In the genomic region with DNA sequence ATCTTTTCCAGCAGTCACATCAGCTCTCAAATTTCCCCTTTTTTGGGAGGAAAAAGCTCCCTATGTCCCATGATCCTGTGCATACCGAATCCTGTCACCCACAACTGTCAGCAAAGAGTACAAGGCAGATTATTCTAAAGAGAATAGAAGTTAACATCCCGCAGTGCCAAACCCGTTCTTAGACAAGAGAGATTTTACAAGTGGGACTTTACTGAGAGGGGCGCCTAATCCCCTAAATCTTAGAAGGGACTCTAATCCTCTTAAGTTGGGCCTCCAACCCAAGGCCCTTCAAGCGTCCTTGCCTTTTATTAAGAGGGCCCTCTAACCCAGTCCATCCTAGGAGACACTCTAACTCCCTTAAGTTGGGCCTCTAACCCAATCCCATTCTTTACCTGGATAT, we compare ENCODE assay signal across 25 cellular contexts.
DNase-seq lines count a peak whose midpoint lies in the region; ATAC-seq, FAIRE-seq and TF ChIP-seq lines count a peak whose summit lies in the region.
"Had no signal": no experiment of that assay in that cellular context is flagged by ENCODE, and none has a peak within 500 bp of the region (broad histone marks: within the 10 kb centered on the region; RNA-seq: fewer than 3 reads in every experiment).

No MANE protein-coding gene starts in this region.

- TF ChIP-seq EP300 in HepG2 (IDR thresholded peaks at IDR 0.05; ENCODE audit: low read depth in 2 of 2, low read length in 2 of 2) (no peak), HepG2 (CRISPR knock-in tag; IDR thresholded peaks at IDR 0.05; ENCODE audit: borderline replicate concordance) (no peak)

- FAIRE-seq in HepG2 (lab: Jason Lieb, UNC), result no peak
- FAIRE-seq: A549, GM12891, GM18507, H1 had no signal

- ATAC-seq in HepG2, result no peak
- ATAC-seq: A549, HCT116 had no signal

- H3K36me3 ChIP-seq in neural progenitor cell (no peaks in the 10 kb centered on the region), HepG2 (replicated peaks in 1 of 2; ENCODE audit: control insufficient read depth in 1 of 2, insufficient read depth in 2 of 2, low read length in 2 of 2) (no peaks in the 10 kb centered on the region)
- H3K36me3 ChIP-seq: BE2C; BLaER1 treated with 17β-estradiol and CSF1 and Interleukin-3, amounts not matched to agents 10 nM and 100 nM had no signal

- peaks cover 11% of the 10 kb centered on the region for H3K4me1 ChIP-seq in neural progenitor cell
- no peaks in the 10 kb centered on the region for H3K4me1 ChIP-seq in HepG2 (ENCODE audit: insufficient read depth, low read length)
- H3K4me1 ChIP-seq: A549; BE2C; BLaER1 treated with 17β-estradiol and CSF1 and Interleukin-3, amounts not matched to agents 10 nM and 100 nM had no signal

- H3K4me1 Mint-ChIP-seq in neural progenitor cell, result peaks cover 13% of the 10 kb centered on the region
- H3K4me1 Mint-ChIP-seq: CD14-positive monocyte; CD8-positive, alpha-beta memory T cell had no signal

- H3K27ac ChIP-seq in neural progenitor cell (peak overlapping the region; percentile 51), HepG2 (ENCODE audit: extremely low read length, insufficient read depth, low read length) (no peak overlapping the region)
- H3K27ac ChIP-seq: A549; BLaER1 treated with 17β-estradiol and CSF1 and Interleukin-3, amounts not matched to agents 10 nM and 100 nM; GM23248 had no signal

- DNase-seq in NCI-H524 (lab: John Stamatoyannopoulos, UW), result peak; percentile 78 to 88
- DNase-seq in NCI-H82 treated with DMSO at 0.1 percent for 48 hours (lab: John Stamatoyannopoulos, UW; ENCODE audit: unreplicated experiment), result peak; percentile 76
- DNase-seq in neural progenitor cell (ENCODE audit: low spot score), result peak; percentile 75
- no peak for DNase-seq in hypothalamus (lab: John Stamatoyannopoulos, UW)
- DNase-seq in HepG2 (ENCODE audit: low spot score), result no peak
- no peak for DNase-seq in NCI-H1105 treated with DMSO at 0.1 percent for 48 hours (lab: John Stamatoyannopoulos, UW)
- DNase-seq: 8988T; ACHN; AML-193; BE2C; Calu3; CD4-positive, alpha-beta T cell; CD8-positive, alpha-beta memory T cell; DMS53; DMS79 treated with DMSO at 0.1 percent for 48 hours; GF-D8; GM23248; H7 had no signal

- no peak overlapping the region for H3K4me2 ChIP-seq in neural progenitor cell
- H3K4me2 ChIP-seq in HepG2 (ENCODE audit: low read depth, low read length), result no peak overlapping the region
- H3K4me2 ChIP-seq: A549; BLaER1 treated with 17β-estradiol and CSF1 and Interleukin-3, amounts not matched to agents 10 nM and 100 nM had no signal

- no peaks in the 10 kb centered on the region for H3K9me3 ChIP-seq in neural progenitor cell (ENCODE audit: low read depth)
- H3K9me3 ChIP-seq in HepG2 (ENCODE audit: low read length), result no peaks in the 10 kb centered on the region
- H3K9me3 ChIP-seq: A549; BE2C; BLaER1 treated with 17β-estradiol and CSF1 and Interleukin-3, amounts not matched to agents 10 nM and 100 nM had no signal

- peaks cover 14% of the 10 kb centered on the region for H3F3A ChIP-seq in neural progenitor cell (ENCODE audit: low read depth)

- no peaks in the 10 kb centered on the region for H3K79me2 ChIP-seq in neural progenitor cell (ENCODE audit: low read depth)
- H3K79me2 ChIP-seq in HepG2 (ENCODE audit: insufficient read depth, low read length), result no peaks in the 10 kb centered on the region

- CTCF ChIA-PET in HepG2 (lab: Yijun Ruan, JAX; ENCODE audit: low intra/inter-chr PET ratio, low total read pairs), result no interaction called here

- BruUV-seq in HepG2 (replicated peaks; lab: Mats Ljungman, UMichigan), result no TSS peak

- H3K36me3 Mint-ChIP-seq in neural progenitor cell, result no peaks in the 10 kb centered on the region
- H3K36me3 Mint-ChIP-seq: CD14-positive monocyte; CD8-positive, alpha-beta memory T cell had no signal

- intact Hi-C loops in HepG2 (cut with micrococcal nuclease; ENCODE audit: unreplicated experiment), result no loop called here

- H3K27me3 ChIP-seq in neural progenitor cell, result no peaks in the 10 kb centered on the region
- no peaks in the 10 kb centered on the region for H3K27me3 ChIP-seq in HepG2 (ENCODE audit: control insufficient read depth in 1 of 2, insufficient read depth in 2 of 2, low read length in 2 of 2)
- H3K27me3 ChIP-seq: BE2C had no signal

- TF ChIP-seq POLR2A in HepG2 (IDR thresholded peaks at IDR 0.05; ENCODE audit: insufficient read depth in 1 of 2, low read depth in 2 of 2, low read length in 2 of 2), result no peak

- H3K9me3 Mint-ChIP-seq in neural progenitor cell, result no peaks in the 10 kb centered on the region
- H3K9me3 Mint-ChIP-seq: CD4-positive, alpha-beta T cell had no signal

- WGBS in HepG2 (ENCODE audit: low lambda C conversion rate), result 46% methylated on average over 5 of the region's 5 CpGs

- TF ChIP-seq RAD21 in HepG2 (CRISPR knock-in tag; IDR thresholded peaks at IDR 0.05), result no peak

- no peak overlapping the region for H3K4me3 Mint-ChIP-seq in neural progenitor cell
- H3K4me3 Mint-ChIP-seq: CD14-positive monocyte; CD4-positive, alpha-beta T cell; CD8-positive, alpha-beta memory T cell had no signal

- peak overlapping the region; percentile 54 for H3K27ac Mint-ChIP-seq in neural progenitor cell
- H3K27ac Mint-ChIP-seq: CD14-positive monocyte; CD4-positive, alpha-beta T cell; CD8-positive, alpha-beta memory T cell had no signal

- no peaks in the 10 kb centered on the region for H4K20me1 ChIP-seq in neural progenitor cell (ENCODE audit: low read depth)
- H4K20me1 ChIP-seq in HepG2 (ENCODE audit: insufficient read depth, low read length), result no peaks in the 10 kb centered on the region

- H3K9ac ChIP-seq in neural progenitor cell, result no peak overlapping the region
- no peak overlapping the region for H3K9ac ChIP-seq in HepG2 (ENCODE audit: insufficient read depth, low read depth, low read length)
- H3K9ac ChIP-seq: BLaER1 treated with 17β-estradiol and CSF1 and Interleukin-3, amounts not matched to agents 10 nM and 100 nM; GM23248 had no signal

- H3K4me3 ChIP-seq in neural progenitor cell (no peak overlapping the region), HepG2 (replicated peaks in 1 of 3; ENCODE audit: insufficient read depth in 1 of 3, low read depth in 2 of 3, low read length in 3 of 3) (no peak overlapping the region)
- H3K4me3 ChIP-seq: A549; BLaER1 treated with 17β-estradiol and CSF1 and Interleukin-3, amounts not matched to agents 10 nM and 100 nM; GM23248 had no signal

- TF ChIP-seq CTCF in neural progenitor cell (IDR thresholded peaks at IDR 0.05) (no peak), HepG2 (CRISPR knock-in tag; IDR thresholded peaks at IDR 0.05) (no peak)

- in situ Hi-C loops in HepG2 (cut with HindIII; ENCODE audit: extremely low pct_ligation_motif_present, low pct_unique_long_range_greater_than_20kb), result no loop called here

- no peaks in the 10 kb centered on the region for H3K27me3 Mint-ChIP-seq in neural progenitor cell (ENCODE audit: insufficient read depth, low read depth)
- H3K27me3 Mint-ChIP-seq: CD4-positive, alpha-beta T cell; CD8-positive, alpha-beta memory T cell had no signal

- H2AFZ ChIP-seq in neural progenitor cell (replicated peaks), result no peak overlapping the region
- no peak overlapping the region for H2AFZ ChIP-seq in HepG2 (ENCODE audit: low read length)
- H2AFZ ChIP-seq: GM23248 had no signal

- POLR2A ChIA-PET in HepG2 (lab: Yijun Ruan, JAX), result no interaction called here

TF ChIP-seq in HepG2, 621 proteins besides CTCF, POLR2A, EP300 and RAD21 (continues in another document):
- TF ChIP-seq, protein P1, sequence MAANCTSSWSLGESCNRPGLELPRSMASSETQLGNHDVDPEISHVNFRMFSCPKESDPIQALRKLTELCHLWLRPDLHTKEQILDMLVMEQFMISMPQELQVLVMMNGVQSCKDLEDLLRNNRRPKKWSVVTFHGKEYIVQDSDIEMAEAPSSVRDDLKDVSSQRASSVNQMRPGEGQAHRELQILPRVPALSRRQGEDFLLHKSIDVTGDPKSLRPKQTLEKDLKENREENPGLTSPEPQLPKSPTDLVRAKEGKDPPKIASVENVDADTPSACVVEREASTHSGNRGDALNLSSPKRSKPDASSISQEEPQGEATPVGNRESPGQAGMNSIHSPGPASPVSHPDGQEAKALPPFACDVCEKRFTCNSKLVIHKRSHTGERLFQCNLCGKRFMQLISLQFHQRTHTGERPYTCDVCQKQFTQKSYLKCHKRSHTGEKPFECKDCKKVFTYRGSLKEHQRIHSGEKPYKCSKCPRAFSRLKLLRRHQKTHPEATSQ (CRISPR knock-in tag; IDR thresholded peaks at IDR 0.05; ENCODE audit: borderline replicate concordance), result no peak
- TF ChIP-seq ZNF430 (CRISPR knock-in tag; IDR thresholded peaks at IDR 0.05) (no peak), GABPB1 (CRISPR knock-in tag; IDR thresholded peaks at IDR 0.05) (no peak), ZMYM2 (CRISPR knock-in tag; IDR thresholded peaks at IDR 0.05) (no peak), MEIS2 (CRISPR knock-in tag; IDR thresholded peaks at IDR 0.05) (no peak), EED (CRISPR knock-in tag; IDR thresholded peaks at IDR 0.05) (no peak)
- TF ChIP-seq, protein P2, sequence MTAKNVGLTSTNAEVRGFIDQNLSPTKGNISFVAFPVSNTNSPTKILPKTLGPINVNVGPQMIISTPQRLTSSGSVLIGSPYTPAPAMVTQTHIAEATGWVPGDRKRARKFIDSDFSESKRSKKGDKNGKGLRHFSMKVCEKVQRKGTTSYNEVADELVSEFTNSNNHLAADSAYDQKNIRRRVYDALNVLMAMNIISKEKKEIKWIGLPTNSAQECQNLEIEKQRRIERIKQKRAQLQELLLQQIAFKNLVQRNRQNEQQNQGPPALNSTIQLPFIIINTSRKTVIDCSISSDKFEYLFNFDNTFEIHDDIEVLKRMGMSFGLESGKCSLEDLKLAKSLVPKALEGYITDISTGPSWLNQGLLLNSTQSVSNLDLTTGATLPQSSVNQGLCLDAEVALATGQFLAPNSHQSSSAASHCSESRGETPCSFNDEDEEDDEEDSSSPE (CRISPR knock-in tag; IDR thresholded peaks at IDR 0.05), result no peak

Comparison
In these comparisons a context has a peak if more than half of its experiments do, and no peak if none do; other contexts are left out.
1. DNase-seq: peak in NCI-H524 (2 of 2), NCI-H82 treated with DMSO at 0.1 percent for 48 hours (single experiment) and neural progenitor cell (single experiment); none in hypothalamus (0 of 51), HepG2 (single experiment) and NCI-H1105 treated with DMSO at 0.1 percent for 48 hours (single experiment).